In the genomic region with DNA sequence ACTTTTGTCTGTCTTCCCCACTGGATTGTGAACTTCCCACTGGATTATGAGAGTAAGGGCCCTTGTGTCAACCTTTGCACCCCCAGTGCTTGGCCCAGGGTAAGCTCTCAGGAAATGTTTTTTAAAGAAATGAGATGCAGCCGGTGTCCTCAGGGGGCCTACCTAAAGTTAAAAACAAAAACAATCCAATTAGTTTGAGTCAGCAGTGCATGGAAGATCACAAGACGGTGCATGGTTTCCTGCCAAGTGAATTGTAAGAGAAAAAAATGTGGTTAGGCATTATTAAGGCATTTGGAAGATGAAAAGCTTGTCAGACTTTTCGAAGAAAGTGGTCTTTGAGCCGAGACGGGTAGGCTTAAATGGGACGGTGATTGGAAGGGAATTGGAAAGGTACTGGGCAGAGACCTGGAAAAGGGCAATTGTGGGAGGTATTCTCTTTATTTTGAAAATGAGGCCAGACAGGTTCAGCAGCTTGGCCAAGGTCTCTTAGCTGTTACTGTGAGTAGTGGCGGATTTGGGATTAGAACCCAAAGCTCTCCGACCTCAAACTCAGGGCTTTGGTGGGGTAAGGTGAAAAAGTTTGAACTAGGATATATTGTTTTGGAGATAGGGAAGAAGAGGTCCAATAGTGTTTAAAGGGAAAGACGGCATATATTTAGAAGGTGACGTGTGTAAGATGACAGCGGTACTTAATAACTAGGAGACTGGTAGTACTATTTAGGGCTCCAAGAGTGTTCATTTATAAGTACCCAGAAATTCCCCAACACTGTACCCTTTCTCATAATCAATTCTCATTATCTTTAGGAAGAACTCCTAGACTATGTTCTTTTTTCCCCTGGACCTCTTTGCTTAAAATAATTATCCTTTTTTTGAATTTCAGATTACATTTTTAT, we compare ENCODE assay signal across 7 cellular contexts. TPM values are rescaled to one million over a fixed set of nuclear protein-coding genes. Genes with fewer than 3 reads are reported as not detected.
DNase-seq lines count a peak whose midpoint lies in the region; ATAC-seq and TF ChIP-seq lines count a peak whose summit lies in the region.

No MANE protein-coding gene starts in this region.

- no peaks in the 10 kb centered on the region for H3K9me2 ChIP-seq in PC-3 (replicated peaks; ENCODE audit: low read length)

- peaks cover 45% of the 10 kb centered on the region for H3K79me2 ChIP-seq in PC-3 (ENCODE audit: low read length)

- H3K27me3 Mint-ChIP-seq in MCF 10A (ENCODE audit: insufficient read depth, unreplicated experiment) (no peaks in the 10 kb centered on the region), immature natural killer cell (ENCODE audit: low read depth in 3 of 3) (peaks cover 0 to 12% (median 9%) of the 10 kb centered on the region in 3 donors)

- no peaks in the 10 kb centered on the region for H3F3A ChIP-seq in PC-3 (ENCODE audit: low read length, unreplicated experiment)

- H3K4me3 Mint-ChIP-seq in MCF 10A (ENCODE audit: unreplicated experiment) (peak overlapping the region; percentile 93), immature natural killer cell (peak overlapping the region; percentile 92 to 99 (median 98))

- H3K9me3 Mint-ChIP-seq in MCF 10A (ENCODE audit: unreplicated experiment) (no peaks in the 10 kb centered on the region), immature natural killer cell (no peaks in the 10 kb centered on the region)

- H3K4me2 ChIP-seq in PC-3 (ENCODE audit: low read length), result peak overlapping the region; percentile 86

- peak overlapping the region; percentile 83 for H3K9ac ChIP-seq in PC-3 (ENCODE audit: low read length)

- H3K4me1 ChIP-seq in PC-3 (ENCODE audit: insufficient read depth, low read length), result peaks cover 47% of the 10 kb centered on the region

- ATAC-seq in HG02642 (IDR thresholded peaks at IDR 0.05; ENCODE audit: poor library complexity, unreplicated experiment) (peak; percentile 31), PC-3 (peak; percentile 4; the same call in 1 of the 2 replicates)

- peak; percentile 11 for DNase-seq in GM13977 (ENCODE audit: low spot score)
- DNase-seq in PC-3, result peak; percentile 60
- peak; percentile 78 for DNase-seq in MCF 10A (ENCODE audit: unreplicated experiment)
- DNase-seq in immature natural killer cell, result peak; percentile 5 to 12 (median 6)
- no peak for DNase-seq in stimulated activated CD4-positive, alpha-beta T cell treated with anti-CD3 and anti-CD28 coated beads, Interleukin-1b, Interleukin-23, amount 100 ng/mL, for 48 hours

- H3K27ac ChIP-seq in PC-3 (ENCODE audit: low read length) (peak overlapping the region; percentile 23), skin epidermis (peak overlapping the region in 20 of 21 experiments; percentile 62 to 99 (median 92))

- H3K4me3 ChIP-seq in PC-3 (ENCODE audit: low read length) (peak overlapping the region; percentile 69), skin epidermis (peak overlapping the region; percentile 57 to 94 (median 79))

- H3K27ac Mint-ChIP-seq in MCF 10A (ENCODE audit: low read depth, unreplicated experiment) (peak overlapping the region; percentile 84), immature natural killer cell (peak overlapping the region; percentile 91 to 99 (median 96))

- BruUV-seq in PC-3 (replicated peaks; lab: Mats Ljungman, UMichigan) (no TSS peak), MCF 10A (replicated peaks; lab: Mats Ljungman, UMichigan) (no TSS peak)

- POLR2A ChIA-PET in PC-3 (lab: Charles Lee; ENCODE audit: unreplicated experiment) (interaction anchor here (0.6 kb wide), 1 partner anchor 159 kb away, joined by 3 read pairs; no protein-coding TSS in a partner anchor), MCF 10A (lab: Yijun Ruan, JAX) (interaction anchor here (0.5 to 5.3 kb wide), 21 partner anchors 13 to 890 kb away, joined by 3 to 93 read pairs (median 3); partner anchors contain the start of gene RRP15)

- in situ Hi-C loops in GM13977 (cut with MboI; ENCODE audit: low pct_unique_long_range_greater_than_20kb, low sequenced_read_pairs, unreplicated experiment), result loop anchor here (25.0 kb wide), 1 partner anchor 838 kb away; the partner anchor contains the start of gene TGFB2

- no peaks in the 10 kb centered on the region for H4K20me1 ChIP-seq in PC-3 (ENCODE audit: low read length)

- H3K36me3 Mint-ChIP-seq in MCF 10A (ENCODE audit: insufficient read depth, unreplicated experiment) (peaks cover 18% of the 10 kb centered on the region), immature natural killer cell (peaks cover 0 to 5% (median 1%) of the 10 kb centered on the region in 3 donors)

- no peaks in the 10 kb centered on the region for H3K9me3 ChIP-seq in PC-3 (ENCODE audit: low read length)

- H3K27me3 ChIP-seq in PC-3 (ENCODE audit: low read length), result no peaks in the 10 kb centered on the region

- H3K36me3 ChIP-seq in PC-3 (ENCODE audit: low read depth, low read length), result peaks cover 8% of the 10 kb centered on the region

- intact Hi-C loops in PC-3 (cut with micrococcal nuclease), result loop anchor here (1.0 to 10.0 kb wide), 6 partner anchors 83 to 1860 kb away; partner anchors contain the start of gene TGFB2
- intact Hi-C loops in MCF 10A (cut with micrococcal nuclease), result loop anchor here (2.0 to 10.0 kb wide), 3 partner anchors 86 to 830 kb away; partner anchors contain the start of gene TGFB2

- CTCF ChIA-PET in PC-3 (lab: Charles Lee), result interaction anchor here (0.6 kb wide), 1 partner anchor 827 kb away, joined by 6 read pairs; no protein-coding TSS in a partner anchor
- CTCF ChIA-PET in MCF 10A (lab: Yijun Ruan, JAX), result interaction anchor here (0.6 to 1.6 kb wide), 15 partner anchors 12 to 853 kb away, joined by 3 to 5 read pairs (median 4); no protein-coding TSS in a partner anchor

- H2AFZ ChIP-seq in PC-3 (ENCODE audit: low read length), result peak overlapping the region; percentile 84; the same call in 1 of the 2 replicates

- peaks cover 44% of the 10 kb centered on the region for H3K4me1 Mint-ChIP-seq in MCF 10A (ENCODE audit: insufficient read depth, unreplicated experiment)
- peaks cover 39 to 59% of the 10 kb centered on the region in 2 donors for H3K4me1 Mint-ChIP-seq in immature natural killer cell

- TF ChIP-seq CTCF in GM13977 (IDR thresholded peaks at IDR 0.05; ENCODE audit: extremely low read depth, insufficient read depth, missing control alignments), result no peak
- no peak for TF ChIP-seq CTCF in PC-3 (conservative IDR thresholded peaks at IDR 0.05; ENCODE audit: low read depth, low read length)
- no peak for TF ChIP-seq CTCF in MCF 10A (IDR thresholded peaks at IDR 0.05; ENCODE audit: unreplicated experiment)

RNA-seq across cellular contexts. Expression of gene LYPLAL1, which starts 1.2 kb away (rescaled TPM):
- total RNA-seq in PC-3 (2014; rRNA removed) (15.8 and 21.3 TPM in 2 replicates), MCF 10A (2022) (59.8 and 69.0 TPM in 2 replicates)
- 10 to 100 TPM; 22.1 to 28.5 (median 25.4) TPM for polyA plus RNA-seq in immature natural killer cell
